Comparison of ENCODE assay signal across 22 cellular contexts in genomic region chr20:35251613-35251940, GRCh38. TPM values are rescaled to one million over a fixed set of nuclear protein-coding genes. Genes with fewer than 3 reads are reported as not detected.
DNase-seq lines count a peak whose midpoint lies in the region; ATAC-seq and TF ChIP-seq lines count a peak whose summit lies in the region.
"Had no signal": no experiment of that assay in that cellular context is flagged by ENCODE, and none has a peak within 500 bp of the region (broad histone marks: within the 10 kb centered on the region; RNA-seq: fewer than 3 reads in every experiment).

No MANE protein-coding gene starts in this region.

- H3K4me1 Mint-ChIP-seq in CD8-positive, alpha-beta T cell (ENCODE audit: low read depth), result peaks cover 28% of the 10 kb centered on the region
- peaks cover 24% of the 10 kb centered on the region for H3K4me1 Mint-ChIP-seq in activated CD8-positive, alpha-beta T cell treated with anti-CD3 and anti-CD28 coated beads for 36 hours (ENCODE audit: low read depth)
- peaks cover 23 to 24% (median 23%) of the 10 kb centered on the region in 3 donors for H3K4me1 Mint-ChIP-seq in naive B cell
- H3K4me1 Mint-ChIP-seq in endodermal cell, result peaks cover 23% of the 10 kb centered on the region

- no peak overlapping the region for H3K9ac ChIP-seq in BLaER1
- no peak overlapping the region for H3K9ac ChIP-seq in endodermal cell (ENCODE audit: extremely low read depth, low read length, poor library complexity, severe bottlenecking)
- H3K9ac ChIP-seq: parathyroid adenoma had no signal

- peak overlapping the region; percentile 69 for H3K4me2 ChIP-seq in BLaER1

- H3K27ac Mint-ChIP-seq in CD8-positive, alpha-beta T cell, result peak overlapping the region; percentile 99
- H3K27ac Mint-ChIP-seq in activated CD8-positive, alpha-beta T cell treated with anti-CD3 and anti-CD28 coated beads for 36 hours, result peak overlapping the region; percentile 90
- H3K27ac Mint-ChIP-seq in naive B cell (peak overlapping the region in 5 of 6 donors; percentile 21 to 75 (median 33)), endodermal cell (no peak overlapping the region)

- H3K9me3 ChIP-seq in BLaER1 (no peaks in the 10 kb centered on the region), endodermal cell (ENCODE audit: control insufficient read depth, low read length) (no peaks in the 10 kb centered on the region)
- no peaks in the 10 kb centered on the region for H3K9me3 ChIP-seq in CD8-positive, alpha-beta T cell (ENCODE audit: low read length)
- H3K9me3 ChIP-seq: colonic mucosa, transverse colon had no signal

- H3K27ac ChIP-seq in BLaER1 (peak overlapping the region; percentile 35; the same call in 1 of the 2 replicates), endodermal cell (ENCODE audit: low read depth, low read length) (no peak overlapping the region)
- H3K27ac ChIP-seq in CD8-positive, alpha-beta T cell (ENCODE audit: low read depth, low read length), result peak overlapping the region; percentile 20
- H3K27ac ChIP-seq: colonic mucosa, parathyroid adenoma, transverse colon, VCaP had no signal

- ATAC-seq in CD8-positive, alpha-beta T cell, result no peak
- ATAC-seq in activated CD8-positive, alpha-beta T cell treated with anti-CD3 and anti-CD28 coated beads for 36 hours, result no peak
- ATAC-seq in naive B cell (ENCODE audit: low read depth in 2 of 2) (no peak), HG03565 (IDR thresholded peaks at IDR 0.05; ENCODE audit: unreplicated experiment) (no peak), HG03432 (IDR thresholded peaks at IDR 0.05; ENCODE audit: unreplicated experiment) (no peak)

- H3K36me3 ChIP-seq in BLaER1 (peaks cover 3% of the 10 kb centered on the region; the same call in 1 of the 2 replicates), endodermal cell (ENCODE audit: control insufficient read depth, insufficient read depth, low read length) (no peaks in the 10 kb centered on the region)
- no peaks in the 10 kb centered on the region for H3K36me3 ChIP-seq in CD8-positive, alpha-beta T cell (ENCODE audit: insufficient read depth, low read length)
- H3K36me3 ChIP-seq: colonic mucosa, transverse colon had no signal

- intact Hi-C loops in CD8-positive, alpha-beta T cell (cut with DNase I, micrococcal nuclease), result no loop called here
- intact Hi-C loops in activated CD8-positive, alpha-beta T cell treated with anti-CD3 and anti-CD28 coated beads for 36 hours (cut with micrococcal nuclease), result no loop called here

- H3K4me3 ChIP-seq in BLaER1 (no peak overlapping the region), endodermal cell (ENCODE audit: low read length) (no peak overlapping the region)
- H3K4me3 ChIP-seq in CD8-positive, alpha-beta T cell (ENCODE audit: low read depth, low read length), result no peak overlapping the region
- H3K4me3 ChIP-seq: colonic mucosa, transverse colon had no signal

- H3K9me3 Mint-ChIP-seq in CD8-positive, alpha-beta T cell, result no peaks in the 10 kb centered on the region
- no peaks in the 10 kb centered on the region for H3K9me3 Mint-ChIP-seq in activated CD8-positive, alpha-beta T cell treated with anti-CD3 and anti-CD28 coated beads for 36 hours
- H3K9me3 Mint-ChIP-seq in naive B cell (no peaks in the 10 kb centered on the region), endodermal cell (peaks cover 42% of the 10 kb centered on the region)
- H3K9me3 Mint-ChIP-seq: activated naive CD4-positive, alpha-beta T cell treated with anti-CD3 and anti-CD28 coated beads for 36 hours had no signal

- CTCF ChIA-PET in CD8-positive, alpha-beta T cell (lab: Charles Lee), result interaction anchor here (0.5 to 2.1 kb wide), 2 partner anchors 106 to 1663 kb away, joined by 3 to 11 read pairs; no protein-coding TSS in a partner anchor
- CTCF ChIA-PET in activated CD8-positive, alpha-beta T cell treated with anti-CD3 and anti-CD28 coated beads for 36 hours (lab: Charles Lee), result interaction anchor here (1.0 to 1.9 kb wide), 3 partner anchors 14 to 107 kb away, joined by 3 to 6 read pairs (median 4); no protein-coding TSS in a partner anchor

- WGBS in endodermal cell (ENCODE audit: insufficient coverage in 1 of 2, insufficient read length in 1 of 2), 2 experiments, result 84 to 100% methylated on average over 2 of the region's 2 CpGs

- no peak for TF ChIP-seq CTCF in CD8-positive, alpha-beta T cell (IDR thresholded peaks at IDR 0.05)
- TF ChIP-seq CTCF in activated CD8-positive, alpha-beta T cell treated with anti-CD3 and anti-CD28 coated beads for 36 hours (IDR thresholded peaks at IDR 0.05), result no peak
- no peak for TF ChIP-seq CTCF in endodermal cell (conservative IDR thresholded peaks at IDR 0.05)

- no peaks in the 10 kb centered on the region for H3K27me3 Mint-ChIP-seq in CD8-positive, alpha-beta T cell (ENCODE audit: low read depth)
- H3K27me3 Mint-ChIP-seq in activated CD8-positive, alpha-beta T cell treated with anti-CD3 and anti-CD28 coated beads for 36 hours, result no peaks in the 10 kb centered on the region
- no peaks in the 10 kb centered on the region for H3K27me3 Mint-ChIP-seq in naive B cell
- no peaks in the 10 kb centered on the region for H3K27me3 Mint-ChIP-seq in endodermal cell (ENCODE audit: insufficient read depth)

- peak overlapping the region; percentile 37 for H3K4me3 Mint-ChIP-seq in CD8-positive, alpha-beta T cell
- no peak overlapping the region for H3K4me3 Mint-ChIP-seq in activated CD8-positive, alpha-beta T cell treated with anti-CD3 and anti-CD28 coated beads for 36 hours
- H3K4me3 Mint-ChIP-seq in naive B cell, result peak overlapping the region in 2 of 8 donors; percentile 11 to 76
- H3K4me3 Mint-ChIP-seq in endodermal cell, result no peak overlapping the region
- H3K4me3 Mint-ChIP-seq: activated naive CD4-positive, alpha-beta T cell treated with anti-CD3 and anti-CD28 coated beads for 36 hours had no signal

- H3K27me3 ChIP-seq in BLaER1 (no peaks in the 10 kb centered on the region), endodermal cell (ENCODE audit: control insufficient read depth, insufficient read depth, low read length, poor library complexity, severe bottlenecking) (no peaks in the 10 kb centered on the region)
- H3K27me3 ChIP-seq in CD8-positive, alpha-beta T cell (ENCODE audit: insufficient read depth, low read length), result no peaks in the 10 kb centered on the region
- H3K27me3 ChIP-seq: colonic mucosa, transverse colon had no signal

- POLR2A ChIA-PET in CD8-positive, alpha-beta T cell (lab: Charles Lee), result interaction anchor here (0.7 to 2.0 kb wide), 5 partner anchors 23 to 105 kb away, joined by 3 to 9 read pairs (median 4); partner anchors contain the start of genes EDEM2, EIF6 and MMP24OS
- POLR2A ChIA-PET in activated CD8-positive, alpha-beta T cell treated with anti-CD3 and anti-CD28 coated beads for 36 hours (lab: Charles Lee), result no interaction called here

- DNase-seq in CD8-positive, alpha-beta T cell, result no peak
- DNase-seq in activated CD8-positive, alpha-beta T cell treated with anti-CD3 and anti-CD28 coated beads for 36 hours, result no peak
- DNase-seq in naive B cell (no peak), endodermal cell (no peak)
- DNase-seq: AML-193; colonic mucosa; hippocampal formation; islet precursor cell; NCI-H526; stimulated activated CD4-positive, alpha-beta T cell treated with anti-CD3 and anti-CD28 coated beads, Interleukin-1b, Interleukin-23, amount 100 ng/mL, for 48 hours; stimulated activated naive CD8-positive, alpha-beta T cell treated with anti-CD3 and anti-CD28 coated beads, Interleukin-15, Interleukin-2, amounts not matched to agents 100 U/mL and 50 U/mL, for 24 hours; SW 1271; transverse colon had no signal

- peaks cover 35% of the 10 kb centered on the region for H3K4me1 ChIP-seq in BLaER1
- peaks cover 22% of the 10 kb centered on the region for H3K4me1 ChIP-seq in CD8-positive, alpha-beta T cell (ENCODE audit: insufficient read depth, low read length)
- no peaks in the 10 kb centered on the region for H3K4me1 ChIP-seq in endodermal cell (ENCODE audit: control insufficient read depth, insufficient read depth, low read length)
- H3K4me1 ChIP-seq: colonic mucosa, parathyroid adenoma had no signal

- peaks cover 10% of the 10 kb centered on the region; the same call in 1 of the 2 replicates for H4K20me1 ChIP-seq in BLaER1

- peaks cover 11% of the 10 kb centered on the region for H3K36me3 Mint-ChIP-seq in CD8-positive, alpha-beta T cell
- H3K36me3 Mint-ChIP-seq in activated CD8-positive, alpha-beta T cell treated with anti-CD3 and anti-CD28 coated beads for 36 hours (ENCODE audit: low read depth), result no peaks in the 10 kb centered on the region
- no peaks in the 10 kb centered on the region for H3K36me3 Mint-ChIP-seq in naive B cell
- no peaks in the 10 kb centered on the region for H3K36me3 Mint-ChIP-seq in endodermal cell (ENCODE audit: low read depth)

RNA-seq across cellular contexts. Expression of gene MMP24, which starts 25.1 kb away (rescaled TPM):
- total RNA-seq in CD8-positive, alpha-beta T cell, result under 1 TPM; 0.08 to 0.11 TPM
- total RNA-seq in activated CD8-positive, alpha-beta T cell treated with anti-CD3 and anti-CD28 coated beads for 36 hours, result not detected
- under 1 TPM in 5 of 6 donors, not detected in 1; 0.05 to 0.09 (median 0.08) TPM for polyA plus RNA-seq in naive B cell (ENCODE audit: low read depth in 6 of 6)
- total RNA-seq in endodermal cell, result 1 to 10 TPM; 1.3 to 5.9 TPM
- 2.7 TPM for polyA plus RNA-seq in endodermal cell (2013, experiment 1 of 2)
- 1.6 TPM for polyA plus RNA-seq in endodermal cell (2013, experiment 2 of 2)
- total RNA-seq: activated naive CD4-positive, alpha-beta T cell treated with anti-CD3 and anti-CD28 coated beads for 36 hours had no signal

RNA-seq across cellular contexts. Expression of gene MMP24OS, which starts 26.3 kb away (rescaled TPM):
- 10 to 100 TPM; 64.5 to 67.1 TPM for total RNA-seq in CD8-positive, alpha-beta T cell
- total RNA-seq in activated CD8-positive, alpha-beta T cell treated with anti-CD3 and anti-CD28 coated beads for 36 hours, result 10 to 100 TPM; 46.6 to 48.4 TPM
- polyA plus RNA-seq in naive B cell (ENCODE audit: low read depth in 6 of 6), result 10 to 100 TPM in 2 of 6 donors, 1 to 10 TPM in 4; 3.7 to 14.1 (median 8.6) TPM
- total RNA-seq in endodermal cell, result 10 to 100 TPM; 32.2 to 38.8 TPM
- polyA plus RNA-seq in endodermal cell (2013, experiment 1 of 2), result 46.0 TPM
- 41.6 TPM for polyA plus RNA-seq in endodermal cell (2013, experiment 2 of 2)

RNA-seq across cellular contexts. Expression of gene EIF6, which starts 33.0 kb away (rescaled TPM):
- 10 to 100 TPM; 41.7 to 43.2 TPM for total RNA-seq in CD8-positive, alpha-beta T cell
- 100 to 1,000 TPM; 132 to 144 TPM for total RNA-seq in activated CD8-positive, alpha-beta T cell treated with anti-CD3 and anti-CD28 coated beads for 36 hours
- polyA plus RNA-seq in naive B cell (ENCODE audit: low read depth in 6 of 6), result 100 to 1,000 TPM; 206 to 241 (median 228) TPM
- total RNA-seq in endodermal cell, result 100 to 1,000 TPM; 127 to 132 TPM
- polyA plus RNA-seq in endodermal cell (2013, experiment 1 of 2), result 91.6 TPM
- 82.7 TPM for polyA plus RNA-seq in endodermal cell (2013, experiment 2 of 2)

RNA-seq across cellular contexts. Expression of gene FAM83C, which starts 40.6 kb away (rescaled TPM):
- total RNA-seq in CD8-positive, alpha-beta T cell, result not detected
- total RNA-seq in activated CD8-positive, alpha-beta T cell treated with anti-CD3 and anti-CD28 coated beads for 36 hours, result not detected
- not detected for polyA plus RNA-seq in naive B cell (ENCODE audit: low read depth in 6 of 6)
- total RNA-seq in endodermal cell, result not detected
- not detected for polyA plus RNA-seq in endodermal cell (2013, experiment 1 of 2)
- polyA plus RNA-seq in endodermal cell (2013, experiment 2 of 2), result not detected
- total RNA-seq: activated naive CD4-positive, alpha-beta T cell treated with anti-CD3 and anti-CD28 coated beads for 36 hours; H7; lung microvascular endothelial cell; myocyte had no signal
